ENCODE assay signal across 8 cellular contexts in genomic region chr19:1284979-1285736, GRCh38. TPM values are rescaled to one million over a fixed set of nuclear protein-coding genes. Genes with fewer than 3 reads are reported as not detected.
A peak's percentile ranks its signal among the peaks of the same experiment; 100 is the strongest.
DNase-seq lines count a peak whose midpoint lies in the region; ATAC-seq and TF ChIP-seq lines count a peak whose summit lies in the region.
"Had no signal": no experiment of that assay in that cellular context is flagged by ENCODE, and none has a peak within 500 bp of the region (broad histone marks: within the 10 kb centered on the region; RNA-seq: fewer than 3 reads in every experiment).

No MANE protein-coding gene starts in this region.

- CTCF ChIA-PET in CD4-positive, alpha-beta T cell (lab: Charles Lee): interaction anchor here (0.9 kb wide), 1 partner anchor 41 kb away, joined by 3 read pairs; no protein-coding TSS in a partner anchor

- intact Hi-C loops in CD4-positive, alpha-beta T cell (cut with DNase I, micrococcal nuclease): no loop called here

- H3K27ac Mint-ChIP-seq in CD4-positive, alpha-beta T cell: no peak overlapping the region
- H3K27ac Mint-ChIP-seq in memory B cell: no peak overlapping the region

- no peak for TF ChIP-seq CTCF in CD4-positive, alpha-beta T cell (IDR thresholded peaks at IDR 0.05)
- no peak for TF ChIP-seq CTCF in VCaP (conservative IDR thresholded peaks at IDR 0.05)

- H3K4me3 Mint-ChIP-seq in CD4-positive, alpha-beta T cell: peak overlapping the region; percentile 8
- H3K4me3 Mint-ChIP-seq in memory B cell: peak overlapping the region; percentile 67

- peaks cover 3% of the 10 kb centered on the region for H3K36me3 Mint-ChIP-seq in CD4-positive, alpha-beta T cell (ENCODE audit: low read depth)
- peaks cover 4% of the 10 kb centered on the region for H3K36me3 Mint-ChIP-seq in memory B cell

- no peaks in the 10 kb centered on the region for H3K9me3 Mint-ChIP-seq in CD4-positive, alpha-beta T cell
- H3K9me3 Mint-ChIP-seq in memory B cell: no peaks in the 10 kb centered on the region

- POLR2A ChIA-PET in CD4-positive, alpha-beta T cell (lab: Charles Lee): no interaction called here

- H3K27ac ChIP-seq in CD4-positive, alpha-beta T cell (ENCODE audit: low read depth, low read length): no peak overlapping the region
- H3K27ac ChIP-seq in VCaP: peak overlapping the region; percentile 52; the same call in 1 of the 2 replicates

- no peaks in the 10 kb centered on the region for H3K9me3 ChIP-seq in CD4-positive, alpha-beta T cell (ENCODE audit: control insufficient read depth, low read length)

- no peak for ATAC-seq in CD4-positive, alpha-beta T cell (ENCODE audit: poor library complexity)
- ATAC-seq in memory B cell (ENCODE audit: low read depth): no peak
- ATAC-seq: left ventricle myocardium superior had no signal

- H3K27me3 ChIP-seq in CD4-positive, alpha-beta T cell (ENCODE audit: control insufficient read depth, insufficient read depth, low read length): peaks cover 50% of the 10 kb centered on the region

- peaks cover 8% of the 10 kb centered on the region for H3K4me1 Mint-ChIP-seq in CD4-positive, alpha-beta T cell (ENCODE audit: low read depth)
- peaks cover 5% of the 10 kb centered on the region for H3K4me1 Mint-ChIP-seq in memory B cell

- peak in 1 of 10 experiments; percentile 4 for DNase-seq in CD4-positive, alpha-beta T cell
- DNase-seq in memory B cell (ENCODE audit: low spot score in 2 of 2) (peak in 1 of 2 donors; percentile 34), glomerular visceral epithelial cell (ENCODE audit: extremely low spot score) (no peak), cortex of kidney (lab: John Stamatoyannopoulos, UW) (no peak)
- DNase-seq in activated effector memory CD4-positive, alpha-beta T cell treated with anti-CD3 and anti-CD28 coated beads, Interleukin-2, amount 50 U/mL, for 16 hours: no peak
- DNase-seq: left ventricle myocardium superior, NCI-H510A had no signal

- H3K27me3 Mint-ChIP-seq in CD4-positive, alpha-beta T cell: peaks cover 26% of the 10 kb centered on the region
- H3K27me3 Mint-ChIP-seq in memory B cell: peaks cover 25% of the 10 kb centered on the region

RNA-seq across cellular contexts. Expression of gene EFNA2, which starts 0.5 kb away (rescaled TPM):
- total RNA-seq in CD4-positive, alpha-beta T cell: not detected
- total RNA-seq: left ventricle myocardium superior had no signal

RNA-seq across cellular contexts. Expression of gene FAM174C, which starts 9.8 kb away (rescaled TPM):
- total RNA-seq in CD4-positive, alpha-beta T cell: 10 to 100 TPM; 32.0 to 38.3 TPM

RNA-seq across cellular contexts. Expression of gene CIRBP, which starts 16.0 kb away (rescaled TPM):
- 100 to 1,000 TPM; 614 to 628 TPM for total RNA-seq in CD4-positive, alpha-beta T cell

RNA-seq across cellular contexts. Expression of gene MIDN, which starts 36.8 kb away (rescaled TPM):
- total RNA-seq in CD4-positive, alpha-beta T cell: 100 to 1,000 TPM; 214 to 228 TPM

RNA-seq across cellular contexts. Expression of gene ATP5F1D, which starts 43.6 kb away (rescaled TPM):
- 10 to 100 TPM; 77.6 to 92.6 TPM for total RNA-seq in CD4-positive, alpha-beta T cell
